ENCODE assay signal across 8 cellular contexts in genomic region chr7:67484244-67484751, GRCh38.
DNase-seq lines count a peak whose midpoint lies in the region; ATAC-seq and TF ChIP-seq lines count a peak whose summit lies in the region.

No MANE protein-coding gene starts in this region.

- H3K4me1 Mint-ChIP-seq in activated T-helper 1 cell treated with anti-CD3 and anti-CD28 coated beads, Interleukin-12 subunit alpha, Interleukin-12 subunit beta, Interleukin-2, Interleukin-4 antibody, amounts not matched to agents 30 ng/mL and 10 ng/mL and 1 ng/mL, durations not matched to agents 14 hours and 24 hours and 36 hours (ENCODE audit: low read depth) = no peaks in the 10 kb centered on the region

- no peaks in the 10 kb centered on the region for H3K9me3 Mint-ChIP-seq in activated T-helper 1 cell treated with anti-CD3 and anti-CD28 coated beads, Interleukin-12 subunit alpha, Interleukin-12 subunit beta, Interleukin-2, Interleukin-4 antibody, amounts not matched to agents 30 ng/mL and 10 ng/mL and 1 ng/mL, durations not matched to agents 14 hours and 24 hours and 36 hours

- peak; percentile 33 for DNase-seq in activated CD4-positive, alpha-beta T cell treated with anti-CD3 and anti-CD28 coated beads for 48 hours
- no peak for DNase-seq in activated CD4-positive, alpha-beta T cell treated with anti-CD3 and anti-CD28 coated beads, Interleukin-2, amount 50 U/mL, for 1 hour
- peak; percentile 75 for DNase-seq in LHCN-M2 (ENCODE audit: low read depth)
- DNase-seq in Panc1 (ENCODE audit: low read depth, low spot score) = peak; percentile 28
- DNase-seq in coronary artery (ENCODE audit: low spot score) = no peak
- DNase-seq in left kidney (ENCODE audit: low read depth, low spot score) = peak; percentile 95
- DNase-seq in substantia nigra (lab: John Stamatoyannopoulos, UW) = peak in 34 of 49 donors; percentile 0 to 44 (median 15)
- no peak for DNase-seq in activated T-helper 1 cell treated with anti-CD3 and anti-CD28 coated beads, Interleukin-12 subunit alpha, Interleukin-12 subunit beta, Interleukin-2, Interleukin-4 antibody, amounts not matched to agents 30 ng/mL and 10 ng/mL and 1 ng/mL, durations not matched to agents 14 hours and 24 hours and 36 hours (ENCODE audit: low spot score)

- in situ Hi-C loops in Panc1 (cut with HindIII; ENCODE audit: low pct_unique_long_range_greater_than_20kb, low sequenced_read_pairs) = no loop called here

- no peaks in the 10 kb centered on the region for H3K27me3 Mint-ChIP-seq in activated T-helper 1 cell treated with anti-CD3 and anti-CD28 coated beads, Interleukin-12 subunit alpha, Interleukin-12 subunit beta, Interleukin-2, Interleukin-4 antibody, amounts not matched to agents 30 ng/mL and 10 ng/mL and 1 ng/mL, durations not matched to agents 14 hours and 24 hours and 36 hours (ENCODE audit: insufficient read depth)

- H3K36me3 Mint-ChIP-seq in activated T-helper 1 cell treated with anti-CD3 and anti-CD28 coated beads, Interleukin-12 subunit alpha, Interleukin-12 subunit beta, Interleukin-2, Interleukin-4 antibody, amounts not matched to agents 30 ng/mL and 10 ng/mL and 1 ng/mL, durations not matched to agents 14 hours and 24 hours and 36 hours (ENCODE audit: low read depth) = no peaks in the 10 kb centered on the region

- ATAC-seq in Panc1 = peak; percentile 74

- TF ChIP-seq CTCF in Panc1 (IDR thresholded peaks at IDR 0.05) = peak; percentile 86
- peak; percentile 58 for TF ChIP-seq CTCF in coronary artery (IDR thresholded peaks at IDR 0.05)

- no peaks in the 10 kb centered on the region for H3K4me1 ChIP-seq in Panc1 (ENCODE audit: control insufficient read depth, insufficient read depth, low read length)

- intact Hi-C loops in Panc1 (cut with micrococcal nuclease; ENCODE audit: unreplicated experiment) = no loop called here
- intact Hi-C loops in activated T-helper 1 cell treated with anti-CD3 and anti-CD28 coated beads, Interleukin-12 subunit alpha, Interleukin-12 subunit beta, Interleukin-2, Interleukin-4 antibody, amounts not matched to agents 30 ng/mL and 10 ng/mL and 1 ng/mL, durations not matched to agents 14 hours and 24 hours and 36 hours (cut with micrococcal nuclease) = no loop called here

- BruUV-seq in Panc1 (replicated peaks; lab: Mats Ljungman, UMichigan) = no TSS peak

- H3K4me3 Mint-ChIP-seq in activated T-helper 1 cell treated with anti-CD3 and anti-CD28 coated beads, Interleukin-12 subunit alpha, Interleukin-12 subunit beta, Interleukin-2, Interleukin-4 antibody, amounts not matched to agents 30 ng/mL and 10 ng/mL and 1 ng/mL, durations not matched to agents 14 hours and 24 hours and 36 hours = no peak overlapping the region

- CTCF ChIA-PET in Panc1 (lab: Charles Lee) = interaction anchor here (0.5 to 1.0 kb wide), 10 partner anchors 33 to 1929 kb away, joined by 3 to 8 read pairs (median 4); no protein-coding TSS in a partner anchor

- H3K27ac Mint-ChIP-seq in activated T-helper 1 cell treated with anti-CD3 and anti-CD28 coated beads, Interleukin-12 subunit alpha, Interleukin-12 subunit beta, Interleukin-2, Interleukin-4 antibody, amounts not matched to agents 30 ng/mL and 10 ng/mL and 1 ng/mL, durations not matched to agents 14 hours and 24 hours and 36 hours = no peak overlapping the region

- H3K27me3 ChIP-seq in Panc1 (ENCODE audit: control insufficient read depth, insufficient read depth, low read length) = peaks cover 17% of the 10 kb centered on the region

- POLR2A ChIA-PET in Panc1 (lab: Charles Lee) = no interaction called here

- H3K9me3 ChIP-seq in Panc1 (ENCODE audit: control insufficient read depth, insufficient read depth, low read depth, low read length) = no peaks in the 10 kb centered on the region

- no peak overlapping the region for H3K27ac ChIP-seq in Panc1 (ENCODE audit: low read length)
- no peak overlapping the region for H3K27ac ChIP-seq in coronary artery
- H3K27ac ChIP-seq in substantia nigra (ENCODE audit: low read depth, low read length, poor library complexity, severe bottlenecking) = no peak overlapping the region

- H3K4me3 ChIP-seq in Panc1 (ENCODE audit: low read depth in 2 of 2, low read length in 2 of 2) (peak overlapping the region in 1 of 2 experiments; percentile 11; a peak in 1 of 4 replicates), coronary artery (peak overlapping the region; percentile 36)

- no peaks in the 10 kb centered on the region for H3K36me3 ChIP-seq in Panc1 (ENCODE audit: control insufficient read depth, insufficient read depth, low read length)

Comparison
In these comparisons a context has a peak if more than half of its experiments do, and no peak if none do; other contexts are left out.
1. DNase-seq: peak in activated CD4-positive, alpha-beta T cell treated with anti-CD3 and anti-CD28 coated beads for 48 hours (single experiment), LHCN-M2 (single experiment), Panc1 (single experiment), left kidney (single experiment) and substantia nigra (34 of 49); none in activated CD4-positive, alpha-beta T cell treated with anti-CD3 and anti-CD28 coated beads, Interleukin-2, amount 50 U/mL, for 1 hour (single experiment), coronary artery (single experiment) and activated T-helper 1 cell treated with anti-CD3 and anti-CD28 coated beads, Interleukin-12 subunit alpha, Interleukin-12 subunit beta, Interleukin-2, Interleukin-4 antibody, amounts not matched to agents 30 ng/mL and 10 ng/mL and 1 ng/mL, durations not matched to agents 14 hours and 24 hours and 36 hours (single experiment).